34 cellular contexts compared by ENCODE assay signal in the genomic region with DNA sequence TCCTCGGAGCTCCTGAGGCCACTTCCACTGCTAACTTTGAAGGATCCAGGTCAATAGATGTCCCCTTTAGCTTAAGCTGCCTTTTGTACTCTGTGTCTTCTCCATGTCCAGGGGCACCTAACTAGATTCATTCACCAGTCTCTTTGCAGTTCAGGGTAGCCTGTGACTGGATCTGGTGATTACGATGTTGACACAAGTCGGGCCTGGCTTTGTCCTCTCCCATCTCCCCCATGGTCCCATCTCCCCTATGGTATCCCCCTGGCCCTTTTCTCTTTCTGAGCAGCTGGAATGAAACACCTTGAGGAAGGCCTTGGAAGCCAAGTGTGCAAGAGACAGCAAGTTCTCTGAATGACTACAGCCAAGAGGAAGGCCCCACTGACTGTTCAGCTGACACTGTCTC.
"Had no signal": no experiment of that assay in that cellular context is flagged by ENCODE, and none has a peak within 500 bp of the region (broad histone marks: within the 10 kb centered on the region; RNA-seq: fewer than 3 reads in every experiment).

No MANE protein-coding gene starts in this region.

- H3K27me3 ChIP-seq: MG63 had no signal

- H3K9ac ChIP-seq: KMS-11 had no signal

- H3K36me3 ChIP-seq: MG63 had no signal

- H3K9me3 ChIP-seq: MG63 had no signal

- H3K27ac ChIP-seq: KMS-11 had no signal

- H3K4me2 ChIP-seq: KMS-11 had no signal

- H3K4me3 ChIP-seq: MG63 had no signal

- DNase-seq: Karpas-422, Kasumi-1, MG63, MM.1S, MV-4-11, NCI-H1048, NCI-H1092, NCI-H1092 treated with DMSO at 0.1 percent for 48 hours, NCI-H1105, NCI-H1105 treated with DMSO at 0.1 percent for 48 hours, NCI-H1417, NCI-H1417 treated with DMSO at 0.1 percent for 48 hours, NCI-H1436, NCI-H1436 treated with DMSO at 0.1 percent for 48 hours, NCI-H146, NCI-H1694, NCI-H1694 treated with DMSO at 0.1 percent for 48 hours, NCI-H187, NCI-H187 treated with DMSO at 0.1 percent for 48 hours, NCI-H1930, NCI-H2029, NCI-H2029 treated with DMSO at 0.1 percent for 48 hours, NCI-H2081, NCI-H2081 treated with DMSO at 0.1 percent for 48 hours, NCI-H2107, NCI-H2171, NCI-H2171 treated with DMSO at 0.1 percent for 48 hours, NCI-H2227 treated with DMSO at 0.1 percent for 48 hours, NCI-H226, NCI-H345, NCI-H446, NCI-H446 treated with DMSO at 0.1 percent for 48 hours, NCI-H510A had no signal
